ENCODE assay signal across 16 cellular contexts in genomic region chr13:31394491-31394890, GRCh38.
"Had no signal": no experiment of that assay in that cellular context is flagged by ENCODE, and none has a peak within 500 bp of the region (broad histone marks: within the 10 kb centered on the region; RNA-seq: fewer than 3 reads in every experiment).

No MANE protein-coding gene starts in this region.

- H3K27me3 ChIP-seq: breast epithelium, thyroid gland, vagina had no signal

- H3K4me1 Mint-ChIP-seq: activated B cell treated with CpG ODN at 0.5 μM for 24 hours; activated CD4-positive, alpha-beta T cell treated with anti-CD3 and anti-CD28 coated beads, Interleukin-2, amount 10 ng/mL, durations not matched to agents 24 days and 14 days; activated naive CD4-positive, alpha-beta T cell treated with anti-CD3 and anti-CD28 coated beads, Interleukin-2, amount 50 U/mL, for 24 hours; natural killer cell had no signal

- H3K4me3 Mint-ChIP-seq: activated B cell treated with CpG ODN at 0.5 μM for 24 hours; activated CD4-positive, alpha-beta T cell treated with anti-CD3 and anti-CD28 coated beads, Interleukin-2, amount 10 ng/mL, durations not matched to agents 24 days and 14 days; activated naive CD4-positive, alpha-beta T cell treated with anti-CD3 and anti-CD28 coated beads, Interleukin-2, amount 50 U/mL, for 24 hours; natural killer cell had no signal

- H3K4me3 ChIP-seq: breast epithelium, mucosa of descending colon, thyroid gland, vagina had no signal

- H3K4me1 ChIP-seq: breast epithelium, thyroid gland, vagina had no signal

- H3K27ac Mint-ChIP-seq: activated B cell treated with CpG ODN at 0.5 μM for 24 hours; activated CD4-positive, alpha-beta T cell treated with anti-CD3 and anti-CD28 coated beads, Interleukin-2, amount 10 ng/mL, durations not matched to agents 24 days and 14 days; activated naive CD4-positive, alpha-beta T cell treated with anti-CD3 and anti-CD28 coated beads, Interleukin-2, amount 50 U/mL, for 24 hours; natural killer cell had no signal

- ATAC-seq: esophagus mucosa, left colon, mucosa of descending colon, natural killer cell had no signal

- H3K36me3 Mint-ChIP-seq: activated naive CD4-positive, alpha-beta T cell treated with anti-CD3 and anti-CD28 coated beads, Interleukin-2, amount 50 U/mL, for 24 hours; natural killer cell had no signal

- DNase-seq: activated B cell treated with CpG ODN at 0.5 μM for 24 hours; activated CD4-positive, alpha-beta T cell treated with anti-CD3 and anti-CD28 coated beads, Interleukin-2, amount 10 ng/mL, durations not matched to agents 24 days and 14 days; activated T-cell treated with anti-CD3 and anti-CD28 coated beads for 4 hours; amniotic stem cell; foreskin fibroblast; head of caudate nucleus; left colon; mucosa of descending colon; natural killer cell; posterior cingulate gyrus; small intestine; thyroid gland had no signal

- H3K27me3 Mint-ChIP-seq: activated B cell treated with CpG ODN at 0.5 μM for 24 hours; activated CD4-positive, alpha-beta T cell treated with anti-CD3 and anti-CD28 coated beads, Interleukin-2, amount 10 ng/mL, durations not matched to agents 24 days and 14 days had no signal

- H3K27ac ChIP-seq: breast epithelium, thyroid gland, vagina had no signal

- H3K9me3 ChIP-seq: thyroid gland, vagina had no signal

- H3K36me3 ChIP-seq: breast epithelium, thyroid gland, vagina had no signal
